Comparison of ENCODE assay signal across 13 cellular contexts in the genomic region with DNA sequence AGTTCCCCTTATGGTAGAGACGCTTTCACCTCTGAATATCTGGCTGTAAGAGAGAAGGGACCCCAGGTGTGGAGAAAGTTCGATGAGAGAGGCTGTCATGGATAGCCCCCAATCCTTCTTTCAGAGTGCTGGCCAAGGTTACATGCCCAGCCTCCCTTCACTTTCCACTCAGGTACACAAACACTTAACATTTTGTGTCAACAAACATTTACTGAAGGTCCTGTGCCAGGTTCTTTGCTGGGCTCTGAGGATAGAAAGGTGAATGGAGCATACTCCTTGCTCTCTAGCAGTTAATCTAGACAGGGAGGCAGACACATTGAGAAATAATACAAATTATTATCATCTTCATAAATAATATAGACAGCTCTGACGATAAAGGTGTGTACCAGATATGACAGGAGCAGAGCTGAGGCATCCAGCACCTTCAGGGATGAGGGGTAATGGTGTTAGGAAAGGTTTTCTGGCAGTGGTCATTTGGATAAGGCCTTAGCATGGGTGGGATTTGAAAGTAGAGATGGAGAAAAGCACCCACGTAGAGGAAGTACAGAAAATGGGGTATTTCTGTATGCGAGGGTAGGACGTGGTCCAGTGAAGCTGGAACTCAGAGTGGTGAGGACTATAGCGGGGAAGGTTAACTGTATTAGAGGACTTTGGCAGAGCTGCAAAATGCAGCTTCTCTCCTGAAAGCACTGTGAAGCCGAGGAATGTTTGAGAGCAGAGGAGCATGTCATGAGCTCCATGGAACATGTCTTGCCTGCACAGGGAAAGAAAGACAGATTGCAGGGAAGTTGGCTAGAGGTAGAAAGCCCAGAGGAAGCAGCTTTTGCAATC. TPM values are rescaled to one million over a fixed set of nuclear protein-coding genes. Genes with fewer than 3 reads are reported as not detected.
DNase-seq lines count a peak whose midpoint lies in the region; ATAC-seq and TF ChIP-seq lines count a peak whose summit lies in the region.
"Had no signal": no experiment of that assay in that cellular context is flagged by ENCODE, and none has a peak within 500 bp of the region (broad histone marks: within the 10 kb centered on the region; RNA-seq: fewer than 3 reads in every experiment).

No MANE protein-coding gene starts in this region.

- CTCF ChIA-PET in activated CD4-positive, alpha-beta memory T cell treated with anti-CD3 and anti-CD28 coated beads, Interleukin-2, amount 10 ng/mL, durations not matched to agents 7 days and 5 days (lab: Charles Lee), result interaction anchor here (0.6 to 1.5 kb wide), 2 partner anchors 11 to 19 kb away, joined by 4 read pairs; no protein-coding TSS in a partner anchor

- TF ChIP-seq CTCF in omental fat pad (IDR thresholded peaks at IDR 0.05), result no peak

- peaks cover 17% of the 10 kb centered on the region for H3K27me3 Mint-ChIP-seq in activated CD4-positive, alpha-beta memory T cell treated with anti-CD3 and anti-CD28 coated beads, Interleukin-2, amount 10 ng/mL, durations not matched to agents 7 days and 5 days
- H3K27me3 Mint-ChIP-seq: activated CD4-positive, alpha-beta T cell treated with anti-CD3 and anti-CD28 coated beads for 36 hours had no signal

- H3K36me3 Mint-ChIP-seq in activated CD4-positive, alpha-beta memory T cell treated with anti-CD3 and anti-CD28 coated beads, Interleukin-2, amount 10 ng/mL, durations not matched to agents 7 days and 5 days (ENCODE audit: low read depth), result peaks cover 15% of the 10 kb centered on the region

- POLR2A ChIA-PET in activated CD4-positive, alpha-beta memory T cell treated with anti-CD3 and anti-CD28 coated beads, Interleukin-2, amount 10 ng/mL, durations not matched to agents 7 days and 5 days (lab: Charles Lee), result interaction anchor here (1.1 to 1.5 kb wide), 3 partner anchors 10 to 20 kb away, joined by 3 to 7 read pairs (median 3); a partner anchor contains a TSS

- ATAC-seq in GM18907 (IDR thresholded peaks at IDR 0.05; ENCODE audit: unreplicated experiment) (peak; percentile 18), GM21723 (IDR thresholded peaks at IDR 0.05; ENCODE audit: unreplicated experiment) (peak; percentile 24), HG03196 (IDR thresholded peaks at IDR 0.05; ENCODE audit: unreplicated experiment) (peak; percentile 36), omental fat pad (ENCODE audit: low FRiP score) (peak; percentile 44)
- ATAC-seq: activated CD4-positive, alpha-beta T cell treated with anti-CD3 and anti-CD28 coated beads for 36 hours had no signal

- no peak overlapping the region for H3K27ac Mint-ChIP-seq in activated CD4-positive, alpha-beta memory T cell treated with anti-CD3 and anti-CD28 coated beads, Interleukin-2, amount 10 ng/mL, durations not matched to agents 7 days and 5 days
- H3K27ac Mint-ChIP-seq: activated CD4-positive, alpha-beta T cell treated with anti-CD3 and anti-CD28 coated beads for 36 hours had no signal

- H3K4me1 Mint-ChIP-seq in activated CD4-positive, alpha-beta memory T cell treated with anti-CD3 and anti-CD28 coated beads, Interleukin-2, amount 10 ng/mL, durations not matched to agents 7 days and 5 days, result peaks cover 66% of the 10 kb centered on the region

- DNase-seq in omental fat pad (ENCODE audit: low spot score) (no peak), C1 segment of cervical spinal cord (lab: John Stamatoyannopoulos, UW) (no peak)
- DNase-seq in activated CD4-positive, alpha-beta memory T cell treated with anti-CD3 and anti-CD28 coated beads, Interleukin-2, amount 10 ng/mL, durations not matched to agents 7 days and 5 days, result no peak
- no peak for DNase-seq in stimulated activated CD4-positive, alpha-beta T cell treated with anti-CD3 and anti-CD28 coated beads, Interleukin-1b, Interleukin-23, amount 100 ng/mL, for 48 hours
- DNase-seq: activated CD4-positive, alpha-beta T cell treated with anti-CD3 and anti-CD28 coated beads for 36 hours; activated effector memory CD4-positive, alpha-beta T cell treated with anti-CD3 and anti-CD28 coated beads, Interleukin-2, amount 50 U/mL, for 16 hours; esophagus squamous epithelium; NCI-H69; SHP77 treated with DMSO at 0.1 percent for 48 hours had no signal

- no peaks in the 10 kb centered on the region for H3K9me3 Mint-ChIP-seq in activated CD4-positive, alpha-beta memory T cell treated with anti-CD3 and anti-CD28 coated beads, Interleukin-2, amount 10 ng/mL, durations not matched to agents 7 days and 5 days
- H3K9me3 Mint-ChIP-seq: central memory CD8-positive, alpha-beta T cell had no signal

- H3K4me3 Mint-ChIP-seq in activated CD4-positive, alpha-beta memory T cell treated with anti-CD3 and anti-CD28 coated beads, Interleukin-2, amount 10 ng/mL, durations not matched to agents 7 days and 5 days, result no peak overlapping the region
- H3K4me3 Mint-ChIP-seq: activated CD4-positive, alpha-beta T cell treated with anti-CD3 and anti-CD28 coated beads for 36 hours; central memory CD8-positive, alpha-beta T cell had no signal

RNA-seq across cellular contexts. Expression of a gene that starts 19.6 kb away (rescaled TPM):
- 10 to 100 TPM; 16.3 to 47.8 (median 24.2) TPM for total RNA-seq in omental fat pad
- total RNA-seq in activated CD4-positive, alpha-beta memory T cell treated with anti-CD3 and anti-CD28 coated beads, Interleukin-2, amount 10 ng/mL, durations not matched to agents 7 days and 5 days, result 10 to 100 TPM; 21.9 to 24.7 TPM

RNA-seq across cellular contexts. Expression of a gene that starts 48.1 kb away (rescaled TPM):
- total RNA-seq in omental fat pad, result 10 to 100 TPM in 2 of 4 donors, 1 to 10 TPM in 2; 6.5 to 40.7 (median 13.4) TPM
- not detected for total RNA-seq in activated CD4-positive, alpha-beta memory T cell treated with anti-CD3 and anti-CD28 coated beads, Interleukin-2, amount 10 ng/mL, durations not matched to agents 7 days and 5 days
- total RNA-seq: activated CD4-positive, alpha-beta T cell treated with anti-CD3 and anti-CD28 coated beads for 36 hours had no signal

Comparison
In these comparisons a context has a peak if more than half of its experiments do, and no peak if none do; other contexts are left out.
1. RNA of a gene that starts 48.1 kb away (total RNA-seq): 6.5 to 40.7 TPM in omental fat pad; not detected in activated CD4-positive, alpha-beta memory T cell treated with anti-CD3 and anti-CD28 coated beads, Interleukin-2, amount 10 ng/mL, durations not matched to agents 7 days and 5 days; every median in the first group is over 4 times any median in the second.
2. Peak in every context shown above with its lines, with median percentiles within 50 percentile points of each other: ATAC-seq.